8 cellular contexts compared by ENCODE assay signal in genomic region chr20:32743237-32744112, GRCh38. TPM values are rescaled to one million over a fixed set of nuclear protein-coding genes. Genes with fewer than 3 reads are reported as not detected.
DNase-seq lines count a peak whose midpoint lies in the region; ATAC-seq and TF ChIP-seq lines count a peak whose summit lies in the region.

TSS of gene COMMD7 (minus strand) at chr20:32743467. CDS start at chr20:32743391, 76 bp downstream.

- ATAC-seq in HG03342 (IDR thresholded peaks at IDR 0.05; ENCODE audit: unreplicated experiment), result peak; percentile 61

- no peaks in the 10 kb centered on the region for H3K36me3 Mint-ChIP-seq in nephron (ENCODE audit: low read depth)

- peak within 1 kb of the TSS; percentile 90 to 94 (median 90) for H3K27ac Mint-ChIP-seq in nephron

- H3K27ac ChIP-seq in stomach smooth muscle (ENCODE audit: low read length), result peak within 1 kb of the TSS; percentile 74

- H3K4me1 ChIP-seq in stomach smooth muscle (ENCODE audit: control insufficient read depth, insufficient read depth, low read length), result peaks cover 11% of the 10 kb centered on the region

- DNase-seq in NCI-H1417 (lab: John Stamatoyannopoulos, UW) (peak; percentile 42 to 81 (median 75)), NCI-H1417 treated with DMSO at 0.1 percent for 48 hours (lab: John Stamatoyannopoulos, UW) (no peak), fibroblast of mammary gland (ENCODE audit: low read depth) (peak; percentile 38)
- DNase-seq in activated T-helper 1 cell treated with anti-CD3 and anti-CD28 coated beads, Interleukin-2, amount 50 U/mL, for 16 hours (ENCODE audit: low read depth in 1 of 2, low spot score in 1 of 2), result peak; percentile 40 to 50

- H3K36me3 ChIP-seq in stomach smooth muscle (ENCODE audit: control insufficient read depth in 2 of 2, insufficient read depth in 2 of 2, low read length in 2 of 2), result no peaks in the 10 kb centered on the region

- no peaks in the 10 kb centered on the region for H3K27me3 ChIP-seq in stomach smooth muscle (ENCODE audit: control insufficient read depth in 1 of 2, insufficient read depth in 2 of 2, low read length in 2 of 2)

- H3K27me3 Mint-ChIP-seq in nephron (ENCODE audit: low read depth), result no peaks in the 10 kb centered on the region

- H3K4me1 Mint-ChIP-seq in nephron, result peaks cover 15% of the 10 kb centered on the region

- H3K4me3 Mint-ChIP-seq in nephron, result peak within 1 kb of the TSS; percentile 97 to 99 (median 99)

- TF ChIP-seq CTCF in fibroblast of mammary gland (conservative IDR thresholded peaks at IDR 0.05; ENCODE audit: control insufficient read depth, insufficient read depth, low read depth, low read length) (no peak), nephron (IDR thresholded peaks at IDR 0.05; ENCODE audit: unreplicated experiment in 3 of 3) (no peak)

- no peaks in the 10 kb centered on the region for H3K9me3 Mint-ChIP-seq in nephron

- H3K4me3 ChIP-seq in fibroblast of mammary gland (ENCODE audit: control insufficient read depth, low read depth, low read length) (peak within 1 kb of the TSS; percentile 63), stomach smooth muscle (ENCODE audit: low read length in 2 of 2) (peak within 1 kb of the TSS; percentile 63 to 85)

- peak within 1 kb of the TSS; percentile 77 to 94 for H3K9ac ChIP-seq in stomach smooth muscle (ENCODE audit: low read length in 2 of 2)

- no peaks in the 10 kb centered on the region for H3K9me3 ChIP-seq in stomach smooth muscle (ENCODE audit: control insufficient read depth in 2 of 2, low read length in 2 of 2)

TF ChIP-seq in PFSK-1, 5 proteins besides CTCF, POLR2A, EP300 and RAD21:
- TF ChIP-seq FOXP2 (optimal IDR thresholded peaks at IDR 0.05; ENCODE audit: borderline replicate concordance, extremely low read depth, extremely low read length, insufficient read depth) (peak; percentile 73), SIN3A (IDR thresholded peaks at IDR 0.05; ENCODE audit: borderline replicate concordance, insufficient read depth, low read length) (no peak), REST (IDR thresholded peaks at IDR 0.05; ENCODE audit: insufficient read depth in 1 of 2, low read depth in 2 of 2, low read length in 2 of 2) (no peak)

RNA-seq across cellular contexts. Expression of gene COMMD7, which starts in this region (rescaled TPM):
- polyA plus RNA-seq in PFSK-1 (2012; ENCODE audit: insufficient read length, low read depth), result 44.5 TPM
